8 cellular contexts compared by ENCODE assay signal in the genomic region with DNA sequence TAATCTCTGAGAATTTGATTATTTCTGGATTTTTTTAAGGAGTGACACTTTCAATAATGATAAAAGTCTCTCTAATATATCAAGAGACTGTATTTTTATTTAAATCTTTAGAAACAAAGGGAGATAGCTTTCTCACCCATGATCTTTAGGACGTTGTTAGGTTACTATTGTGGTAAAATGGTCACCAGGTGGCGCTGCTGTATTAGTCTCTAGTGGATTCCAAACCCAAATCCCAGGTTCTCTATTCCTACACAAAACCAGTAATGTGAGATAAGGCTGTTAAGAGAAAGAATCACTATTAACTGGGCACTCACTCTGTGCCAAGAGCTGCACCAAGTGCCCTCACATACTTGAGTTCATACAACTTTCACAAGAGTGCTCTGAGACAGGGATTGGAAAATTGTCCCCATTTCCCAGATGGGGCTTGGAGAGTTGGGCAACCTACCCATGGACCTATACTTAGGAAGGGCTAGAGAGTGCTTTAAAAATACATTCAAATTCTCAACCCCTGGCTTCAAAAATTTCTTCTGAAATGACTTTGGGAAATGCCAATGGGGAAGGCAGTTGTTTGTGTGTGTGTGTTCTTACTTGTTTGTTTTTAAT.
A peak's percentile ranks its signal among the peaks of the same experiment; 100 is the strongest.
DNase-seq lines count a peak whose midpoint lies in the region; ATAC-seq and TF ChIP-seq lines count a peak whose summit lies in the region.

No MANE protein-coding gene starts in this region.

- H3K9me3 ChIP-seq in HEK293 (ENCODE audit: control insufficient read depth, insufficient read depth, low read depth, low read length) (no peaks in the 10 kb centered on the region), mucosa of descending colon (no peaks in the 10 kb centered on the region)

- intact Hi-C loops in mucosa of descending colon (cut with DNase I, micrococcal nuclease), result loop anchor here in 1 of 2 donors (5.0 kb wide), 1 partner anchor 184 kb away; no protein-coding TSS in a partner anchor

- H3K27ac ChIP-seq in HEK293 (ENCODE audit: extremely low read depth, low read depth, low read length), result no peak overlapping the region

- H3K4me1 ChIP-seq in HEK293 (ENCODE audit: control insufficient read depth, insufficient read depth, low read length), result no peaks in the 10 kb centered on the region
- no peaks in the 10 kb centered on the region for H3K4me1 ChIP-seq in mucosa of descending colon (ENCODE audit: low read depth)

- H3K4me3 ChIP-seq in HEK293 (ENCODE audit: low read depth, low read length) (no peak overlapping the region), epithelial cell of proximal tubule (ENCODE audit: low read depth, low read length) (no peak overlapping the region), mucosa of descending colon (no peak overlapping the region)

- no peak overlapping the region for H3K27ac Mint-ChIP-seq in activated CD4-positive, alpha-beta memory T cell treated with anti-CD3 and anti-CD28 coated beads, Interleukin-2, amount 10 ng/mL, durations not matched to agents 7 days and 5 days

- TF ChIP-seq CTCF in HEK293 (tag by site-specific recombination; IDR thresholded peaks at IDR 0.05), result no peak
- TF ChIP-seq CTCF in epithelial cell of proximal tubule (conservative IDR thresholded peaks at IDR 0.05; ENCODE audit: low read depth, low read length), result peak; percentile 79
- peak; percentile 9 for TF ChIP-seq CTCF in mucosa of descending colon (IDR thresholded peaks at IDR 0.05)

- CTCF ChIA-PET in HEK293 (lab: Yijun Ruan, JAX), result interaction anchor here (0.6 to 2.4 kb wide), 22 partner anchors 8 to 1339 kb away, joined by 3 to 22 read pairs (median 3); no protein-coding TSS in a partner anchor
- CTCF ChIA-PET in activated CD4-positive, alpha-beta memory T cell treated with anti-CD3 and anti-CD28 coated beads, Interleukin-2, amount 10 ng/mL, durations not matched to agents 7 days and 5 days (lab: Charles Lee), result interaction anchor here (0.7 to 4.3 kb wide), 9 partner anchors 10 to 679 kb away, joined by 3 to 36 read pairs (median 4); no protein-coding TSS in a partner anchor

- no peaks in the 10 kb centered on the region for H3K36me3 Mint-ChIP-seq in activated CD4-positive, alpha-beta memory T cell treated with anti-CD3 and anti-CD28 coated beads, Interleukin-2, amount 10 ng/mL, durations not matched to agents 7 days and 5 days (ENCODE audit: low read depth)

- POLR2A ChIA-PET in HEK293 (lab: Yijun Ruan, JAX), result no interaction called here
- POLR2A ChIA-PET in activated CD4-positive, alpha-beta memory T cell treated with anti-CD3 and anti-CD28 coated beads, Interleukin-2, amount 10 ng/mL, durations not matched to agents 7 days and 5 days (lab: Charles Lee), result no interaction called here

- ATAC-seq in mucosa of descending colon, result peak; percentile 71
- no peak for ATAC-seq in stimulated activated naive CD8-positive, alpha-beta T cell treated with anti-CD3 and anti-CD28 coated beads, Interleukin-15, Interleukin-2, amounts not matched to agents 100 U/mL and 50 U/mL, for 24 hours

- no peak overlapping the region for H3K4me3 Mint-ChIP-seq in activated CD4-positive, alpha-beta memory T cell treated with anti-CD3 and anti-CD28 coated beads, Interleukin-2, amount 10 ng/mL, durations not matched to agents 7 days and 5 days

- DNase-seq in CMK (ENCODE audit: low read depth) (peak; percentile 44), NCI-H446 treated with DMSO at 0.1 percent for 48 hours (lab: John Stamatoyannopoulos, UW) (peak; percentile 61), epithelial cell of proximal tubule (ENCODE audit: low read depth) (peak; percentile 36), mucosa of descending colon (peak in 2 of 3 donors; percentile 35 to 94), cortex of kidney (lab: John Stamatoyannopoulos, UW) (no peak)
- peak; percentile 47 for DNase-seq in activated CD4-positive, alpha-beta memory T cell treated with anti-CD3 and anti-CD28 coated beads, Interleukin-2, amount 10 ng/mL, durations not matched to agents 7 days and 5 days
- DNase-seq in stimulated activated naive CD8-positive, alpha-beta T cell treated with anti-CD3 and anti-CD28 coated beads, Interleukin-15, Interleukin-2, amounts not matched to agents 100 U/mL and 50 U/mL, for 24 hours, result peak; percentile 66

- no peaks in the 10 kb centered on the region for H3K4me1 Mint-ChIP-seq in activated CD4-positive, alpha-beta memory T cell treated with anti-CD3 and anti-CD28 coated beads, Interleukin-2, amount 10 ng/mL, durations not matched to agents 7 days and 5 days

- H3K36me3 ChIP-seq in HEK293 (ENCODE audit: control insufficient read depth in 2 of 2, insufficient read depth in 1 of 2, low read length in 2 of 2), result no peaks in the 10 kb centered on the region
- no peaks in the 10 kb centered on the region for H3K36me3 ChIP-seq in mucosa of descending colon (ENCODE audit: low read depth)

- no peaks in the 10 kb centered on the region for H3K9me3 Mint-ChIP-seq in activated CD4-positive, alpha-beta memory T cell treated with anti-CD3 and anti-CD28 coated beads, Interleukin-2, amount 10 ng/mL, durations not matched to agents 7 days and 5 days

- H3K27me3 Mint-ChIP-seq in activated CD4-positive, alpha-beta memory T cell treated with anti-CD3 and anti-CD28 coated beads, Interleukin-2, amount 10 ng/mL, durations not matched to agents 7 days and 5 days, result peaks cover 2% of the 10 kb centered on the region

TF ChIP-seq in HEK293, 187 proteins besides CTCF, POLR2A, EP300 and RAD21:
- TF ChIP-seq IKZF3 (tag by site-specific recombination; IDR thresholded peaks at IDR 0.05) (no peak), ZNF157 (tag by site-specific recombination; IDR thresholded peaks at IDR 0.05) (no peak), ZNF37A (tag by site-specific recombination; IDR thresholded peaks at IDR 0.05) (no peak), HOXC10 (CRISPR knock-in tag; IDR thresholded peaks at IDR 0.05) (no peak), ZNF654 (tag by site-specific recombination; IDR thresholded peaks at IDR 0.05; ENCODE audit: low read depth) (peak; percentile 71), ZNF404 (tag by site-specific recombination; IDR thresholded peaks at IDR 0.05) (no peak)
TF ChIP-seq in HEK293: peak in this region for 1.
